ENCODE assay signal across 13 cellular contexts in genomic region chr10:8051851-8052257, GRCh38. TPM values are rescaled to one million over a fixed set of nuclear protein-coding genes. Genes with fewer than 3 reads are reported as not detected.
DNase-seq lines count a peak whose midpoint lies in the region; ATAC-seq, FAIRE-seq and TF ChIP-seq lines count a peak whose summit lies in the region.
"Had no signal": no experiment of that assay in that cellular context is flagged by ENCODE, and none has a peak within 500 bp of the region (broad histone marks: within the 10 kb centered on the region; RNA-seq: fewer than 3 reads in every experiment).

No MANE protein-coding gene starts in this region.

- no peak for FAIRE-seq in kidney (lab: Jason Lieb, UNC)

- H3K27ac ChIP-seq in cardiac muscle cell (no peak overlapping the region), kidney (ENCODE audit: low read depth in 2 of 2, low read length in 2 of 2) (peak overlapping the region; percentile 80 to 89)
- H3K27ac ChIP-seq: BLaER1, esophagus muscularis mucosa, VCaP had no signal

- H3K36me3 ChIP-seq in cardiac muscle cell (no peaks in the 10 kb centered on the region), kidney (ENCODE audit: control insufficient read depth in 1 of 2, insufficient read depth in 2 of 2, low read length in 2 of 2) (no peaks in the 10 kb centered on the region)
- H3K36me3 ChIP-seq: BLaER1, esophagus muscularis mucosa had no signal

- ATAC-seq in Right ventricle myocardium inferior (no peak), GM19395 (IDR thresholded peaks at IDR 0.05; ENCODE audit: unreplicated experiment) (no peak), GM21381 (IDR thresholded peaks at IDR 0.05; ENCODE audit: unreplicated experiment) (no peak)
- ATAC-seq in stimulated activated naive CD8-positive, alpha-beta T cell treated with anti-CD3 and anti-CD28 coated beads, Interleukin-15, amount 100 ng/mL, for 72 hours = no peak

- H3K4me3 ChIP-seq in cardiac muscle cell = peak overlapping the region; percentile 38
- peak overlapping the region in 1 of 2 donors; percentile 47 for H3K4me3 ChIP-seq in kidney (ENCODE audit: low read length in 2 of 2)
- H3K4me3 ChIP-seq: BLaER1 had no signal

- H3K9ac ChIP-seq in kidney (ENCODE audit: low read length in 2 of 2) = peak overlapping the region in 1 of 2 donors; percentile 55
- H3K9ac ChIP-seq: BLaER1 had no signal

- TF ChIP-seq CTCF in cardiac muscle cell (IDR thresholded peaks at IDR 0.05; ENCODE audit: low read depth, low read length) (no peak), kidney (IDR thresholded peaks at IDR 0.05; ENCODE audit: borderline replicate concordance, extremely low read depth, insufficient read depth) (no peak)

- H3K27me3 ChIP-seq in cardiac muscle cell = peaks cover 81% of the 10 kb centered on the region

- H3K4me1 Mint-ChIP-seq in stimulated activated naive CD8-positive, alpha-beta T cell treated with anti-CD3 and anti-CD28 coated beads, Interleukin-15, amount 100 ng/mL, for 72 hours = peaks cover 63% of the 10 kb centered on the region

- intact Hi-C loops in Right ventricle myocardium inferior (cut with DNase I) (loop anchor here (5.0 to 10.0 kb wide), 3 partner anchors 223 to 423 kb away; no protein-coding TSS in a partner anchor), kidney (cut with DNase I) (no loop called here)

- peak overlapping the region; percentile 81 to 96 for H3K4me3 Mint-ChIP-seq in stimulated activated naive CD8-positive, alpha-beta T cell treated with anti-CD3 and anti-CD28 coated beads, Interleukin-15, amount 100 ng/mL, for 72 hours

- peaks cover 4% of the 10 kb centered on the region for H3K4me1 ChIP-seq in cardiac muscle cell (ENCODE audit: low read depth)
- peaks cover 0 to 12% of the 10 kb centered on the region in 2 donors for H3K4me1 ChIP-seq in kidney (ENCODE audit: control insufficient read depth in 1 of 2, insufficient read depth in 1 of 2, low read depth in 1 of 2, low read length in 2 of 2)

- H3K27me3 Mint-ChIP-seq in stimulated activated naive CD8-positive, alpha-beta T cell treated with anti-CD3 and anti-CD28 coated beads, Interleukin-15, amount 100 ng/mL, for 72 hours = peaks cover 60% of the 10 kb centered on the region

- H3K9me3 ChIP-seq in cardiac muscle cell (ENCODE audit: low read depth) = no peaks in the 10 kb centered on the region
- H3K9me3 ChIP-seq in kidney (ENCODE audit: control insufficient read depth in 1 of 2, low read length in 2 of 2) = no peaks in the 10 kb centered on the region
- H3K9me3 ChIP-seq: esophagus muscularis mucosa had no signal

- DNase-seq in cardiac muscle cell (ENCODE audit: low read depth in 1 of 2, low spot score in 1 of 2) = no peak
- no peak for DNase-seq in Right ventricle myocardium inferior (ENCODE audit: missing footprints)
- peak; percentile 46 to 55 for DNase-seq in activated T-cell treated with anti-CD3 and anti-CD28 coated beads, Interleukin-2, amount 50 U/mL, for 48 hours
- no peak for DNase-seq in kidney
- DNase-seq in stimulated activated naive CD8-positive, alpha-beta T cell treated with anti-CD3 and anti-CD28 coated beads, Interleukin-15, amount 100 ng/mL, for 72 hours = peak; percentile 13 to 17
- no peak for DNase-seq in AG08395 (ENCODE audit: low spot score)
- DNase-seq: NCI-H1694 treated with DMSO at 0.1 percent for 48 hours had no signal

- no peaks in the 10 kb centered on the region for H3K9me3 Mint-ChIP-seq in stimulated activated naive CD8-positive, alpha-beta T cell treated with anti-CD3 and anti-CD28 coated beads, Interleukin-15, amount 100 ng/mL, for 72 hours

- no peak overlapping the region for H3K27ac Mint-ChIP-seq in stimulated activated naive CD8-positive, alpha-beta T cell treated with anti-CD3 and anti-CD28 coated beads, Interleukin-15, amount 100 ng/mL, for 72 hours

RNA-seq across cellular contexts. Expression of gene GATA3, which starts 2.6 kb away (rescaled TPM):
- total RNA-seq in cardiac muscle cell (2.1 and 3.4 TPM in 2 replicates), Right ventricle myocardium inferior (1.3 TPM), kidney (23.5 TPM)
- polyA plus RNA-seq in cardiac muscle cell (4.4 and 11.4 TPM in 2 replicates), kidney (ENCODE audit: insufficient read depth, low read depth, low replicate concordance) (45.9 TPM)
- total RNA-seq: OCI-LY7 had no signal

Comparison
In these comparisons a context has a peak if more than half of its experiments do, and no peak if none do; other contexts are left out.
1. DNase-seq: peak in activated T-cell treated with anti-CD3 and anti-CD28 coated beads, Interleukin-2, amount 50 U/mL, for 48 hours (2 of 2) and stimulated activated naive CD8-positive, alpha-beta T cell treated with anti-CD3 and anti-CD28 coated beads, Interleukin-15, amount 100 ng/mL, for 72 hours (2 of 2); none in cardiac muscle cell (0 of 2), Right ventricle myocardium inferior (single experiment), kidney (single experiment) and AG08395 (single experiment).